Comparison of ENCODE assay signal across 23 cellular contexts in genomic region chr5:126913316-126913715, GRCh38.
"Had no signal": no experiment of that assay in that cellular context is flagged by ENCODE, and none has a peak within 500 bp of the region (broad histone marks: within the 10 kb centered on the region; RNA-seq: fewer than 3 reads in every experiment).

No MANE protein-coding gene starts in this region.

- ATAC-seq: activated naive CD4-positive, alpha-beta T cell treated with anti-CD3 and anti-CD28 coated beads, Interleukin-2, amount 50 U/mL, for 72 hours; activated naive CD8-positive, alpha-beta T cell treated with anti-CD3 and anti-CD28 coated beads, Interleukin-2, amount 50 U/mL, for 24 hours; activated T-cell treated with anti-CD3 and anti-CD28 coated beads, Interleukin-2, amount 50 U/mL, for 4 hours had no signal

- H3K4me3 Mint-ChIP-seq: activated B cell treated with CpG ODN at 0.5 μM for 24 hours; activated CD4-positive, alpha-beta memory T cell treated with anti-CD3 and anti-CD28 coated beads for 36 hours; activated CD4-positive, alpha-beta T cell treated with anti-CD3 and anti-CD28 coated beads, Interleukin-2, amount 10 ng/mL, durations not matched to agents 7 days and 5 days; activated naive CD8-positive, alpha-beta T cell treated with anti-CD3 and anti-CD28 coated beads, Interleukin-2, amount 50 U/mL, for 24 hours; activated T-cell treated with anti-CD3 and anti-CD28 coated beads, Interleukin-2, amount 50 U/mL, for 4 hours; T-helper 1 cell treated with Interleukin-12 subunit alpha and Interleukin-12 subunit beta and Interleukin-4 antibody, amounts not matched to agents 30 μg/mL and 1 μg/mL, for 36 hours had no signal

- H3K27me3 Mint-ChIP-seq: activated B cell treated with CpG ODN at 0.5 μM for 24 hours; activated CD4-positive, alpha-beta memory T cell treated with anti-CD3 and anti-CD28 coated beads for 36 hours; activated CD4-positive, alpha-beta T cell treated with anti-CD3 and anti-CD28 coated beads, Interleukin-2, amount 10 ng/mL, durations not matched to agents 7 days and 5 days; activated naive CD8-positive, alpha-beta T cell treated with anti-CD3 and anti-CD28 coated beads, Interleukin-2, amount 50 U/mL, for 24 hours had no signal

- H3K9me3 ChIP-seq: body of pancreas had no signal

- DNase-seq: activated B cell treated with CpG ODN at 0.5 μM for 24 hours; activated CD4-positive, alpha-beta memory T cell treated with anti-CD3 and anti-CD28 coated beads for 36 hours; activated CD4-positive, alpha-beta T cell treated with anti-CD3 and anti-CD28 coated beads for 1 hour; activated CD4-positive, alpha-beta T cell treated with anti-CD3 and anti-CD28 coated beads, Interleukin-2, amount 10 ng/mL, durations not matched to agents 7 days and 5 days; activated CD8-positive, alpha-beta memory T cell treated with anti-CD3 and anti-CD28 coated beads for 24 hours; activated effector memory CD4-positive, alpha-beta T cell treated with anti-CD3 and anti-CD28 coated beads, Interleukin-2, amount 50 U/mL, for 16 hours; activated naive CD4-positive, alpha-beta T cell treated with Interleukin-2 at 50 U/mL for 16 hours; activated naive CD8-positive, alpha-beta T cell treated with anti-CD3 and anti-CD28 coated beads, Interleukin-2, amount 50 U/mL, for 24 hours; activated T-cell treated with anti-CD3 and anti-CD28 coated beads, Interleukin-2, amount 50 U/mL, for 4 hours; amniotic stem cell; body of pancreas; central memory CD4-positive, alpha-beta T cell; MM.1S; NCI-H1694; NCI-H2029; NCI-H2107; NCI-H446; SHP77; T-helper 9 cell had no signal

- H3K4me1 Mint-ChIP-seq: activated B cell treated with CpG ODN at 0.5 μM for 24 hours; activated CD4-positive, alpha-beta T cell treated with anti-CD3 and anti-CD28 coated beads, Interleukin-2, amount 10 ng/mL, durations not matched to agents 7 days and 5 days had no signal

- H3K36me3 ChIP-seq: SJSA1 had no signal

- H3K27me3 ChIP-seq: ascending aorta, body of pancreas, SJSA1 had no signal

- H3K27ac Mint-ChIP-seq: activated B cell treated with CpG ODN at 0.5 μM for 24 hours; activated CD4-positive, alpha-beta memory T cell treated with anti-CD3 and anti-CD28 coated beads for 36 hours; activated CD4-positive, alpha-beta T cell treated with anti-CD3 and anti-CD28 coated beads, Interleukin-2, amount 10 ng/mL, durations not matched to agents 7 days and 5 days; activated naive CD4-positive, alpha-beta T cell treated with anti-CD3 and anti-CD28 coated beads, Interleukin-2, amount 50 U/mL, for 72 hours; activated naive CD8-positive, alpha-beta T cell treated with anti-CD3 and anti-CD28 coated beads, Interleukin-2, amount 50 U/mL, for 24 hours; T-helper 1 cell treated with Interleukin-12 subunit alpha and Interleukin-12 subunit beta and Interleukin-4 antibody, amounts not matched to agents 30 μg/mL and 1 μg/mL, for 36 hours had no signal

- H3K4me1 ChIP-seq: ascending aorta had no signal

- H3K4me3 ChIP-seq: ascending aorta, body of pancreas, SJSA1 had no signal
